Comparison of ENCODE assay signal across 1 cellular context in the genomic region with DNA sequence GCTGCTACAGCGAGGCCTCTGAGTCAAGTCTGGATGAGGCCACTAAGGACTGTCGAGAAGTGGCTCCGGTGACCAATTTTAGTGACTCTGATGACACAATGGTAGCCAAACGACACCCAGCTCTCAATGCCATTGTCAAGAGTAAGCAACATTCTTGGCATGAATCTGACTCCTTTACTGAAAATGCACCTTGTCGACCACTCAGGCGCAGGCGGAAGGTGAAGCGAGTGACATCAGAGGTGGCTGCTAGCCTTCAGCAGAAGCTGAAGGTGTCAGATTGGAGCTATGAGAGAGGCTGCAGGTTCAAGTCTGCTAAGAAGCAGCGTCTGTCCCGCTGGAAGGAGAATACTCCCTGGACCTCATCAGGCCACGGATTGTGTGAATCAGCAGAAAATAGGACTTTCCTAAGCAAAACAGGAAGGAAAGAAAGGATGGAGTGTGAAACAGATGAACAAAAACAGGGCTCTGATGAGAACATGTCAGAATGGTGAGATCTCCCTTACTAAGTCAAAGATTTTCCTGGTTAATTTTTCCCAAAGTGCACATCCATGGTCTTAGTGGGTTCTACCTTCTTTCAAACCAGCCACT.
TF ChIP-seq lines count a peak whose summit lies in the region.

No MANE protein-coding gene starts in this region.

TF ChIP-seq in GM12878, 131 proteins besides CTCF, POLR2A, EP300 and RAD21:
- TF ChIP-seq, protein P1, sequence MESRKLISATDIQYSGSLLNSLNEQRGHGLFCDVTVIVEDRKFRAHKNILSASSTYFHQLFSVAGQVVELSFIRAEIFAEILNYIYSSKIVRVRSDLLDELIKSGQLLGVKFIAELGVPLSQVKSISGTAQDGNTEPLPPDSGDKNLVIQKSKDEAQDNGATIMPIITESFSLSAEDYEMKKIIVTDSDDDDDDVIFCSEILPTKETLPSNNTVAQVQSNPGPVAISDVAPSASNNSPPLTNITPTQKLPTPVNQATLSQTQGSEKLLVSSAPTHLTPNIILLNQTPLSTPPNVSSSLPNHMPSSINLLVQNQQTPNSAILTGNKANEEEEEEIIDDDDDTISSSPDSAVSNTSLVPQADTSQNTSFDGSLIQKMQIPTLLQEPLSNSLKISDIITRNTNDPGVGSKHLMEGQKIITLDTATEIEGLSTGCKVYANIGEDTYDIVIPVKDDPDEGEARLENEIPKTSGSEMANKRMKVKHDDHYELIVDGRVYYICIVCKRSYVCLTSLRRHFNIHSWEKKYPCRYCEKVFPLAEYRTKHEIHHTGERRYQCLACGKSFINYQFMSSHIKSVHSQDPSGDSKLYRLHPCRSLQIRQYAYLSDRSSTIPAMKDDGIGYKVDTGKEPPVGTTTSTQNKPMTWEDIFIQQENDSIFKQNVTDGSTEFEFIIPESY (IDR thresholded peaks at IDR 0.05): peak; percentile 48; the same call in 1 of the 2 replicates
- no peak for TF ChIP-seq CBX3 (IDR thresholded peaks at IDR 0.05; ENCODE audit: borderline replicate concordance, low read depth)
- peak; percentile 55 for TF ChIP-seq ZBTB40 (IDR thresholded peaks at IDR 0.05; ENCODE audit: borderline replicate concordance)
- no peak for TF ChIP-seq POU2F2 (IDR thresholded peaks at IDR 0.05; ENCODE audit: borderline replicate concordance, low read depth, low read length)
- TF ChIP-seq MLLT1 (IDR thresholded peaks at IDR 0.05): peak; percentile 98
- no peak for TF ChIP-seq YY1 (IDR thresholded peaks at IDR 0.05; ENCODE audit: low read depth, low read length)
